ENCODE assay signal across 1 cellular context in genomic region chr19:1064661-1065605, GRCh38.
TF ChIP-seq lines count a peak whose summit lies in the region.

No MANE protein-coding gene starts in this region.

TF ChIP-seq in K562, 482 proteins besides CTCF, POLR2A, EP300 and RAD21 (continues in another document):
- TF ChIP-seq ZNF143 (CRISPR knock-in tag; IDR thresholded peaks at IDR 0.05) (peak; percentile 33; the same call in 1 of the 2 replicates), RBM14 (IDR thresholded peaks at IDR 0.05; ENCODE audit: borderline replicate concordance, insufficient read depth, low read depth, low read length) (0 out of 2 replicates have a peak, but pooled peaks have one; percentile 66), ZFX (CRISPR knock-in tag; IDR thresholded peaks at IDR 0.05) (peak; percentile 66), PCBP1 (IDR thresholded peaks at IDR 0.05; ENCODE audit: low read depth, low read length, poor library complexity, severe bottlenecking) (peak; percentile 12), POLR2G (IDR thresholded peaks at IDR 0.05; ENCODE audit: low read depth, low read length) (peak; percentile 54), TCF7L2 (IDR thresholded peaks at IDR 0.05; ENCODE audit: low read depth, low read length) (no peak), MAFK (IDR thresholded peaks at IDR 0.05; ENCODE audit: low read length) (no peak), ARID2 (IDR thresholded peaks at IDR 0.05) (no peak), SAFB (IDR thresholded peaks at IDR 0.05; ENCODE audit: borderline replicate concordance, low read depth, low read length) (0 out of 2 replicates have a peak, but pooled peaks have one; percentile 41), RBM22 (IDR thresholded peaks at IDR 0.05; ENCODE audit: low read depth, low read length, poor library complexity, severe bottlenecking) (peak; percentile 6), SAFB2 (IDR thresholded peaks at IDR 0.05; ENCODE audit: borderline replicate concordance, low read depth, low read length, severe bottlenecking) (no peak), ZKSCAN1 (IDR thresholded peaks at IDR 0.05; ENCODE audit: low read depth, low read length) (no peak), NRF1 (conservative IDR thresholded peaks at IDR 0.05 in 1 of 2, IDR thresholded peaks at IDR 0.05 in 1 of 2) (peak; percentile 78 to 81), STAT5B (CRISPR knock-in tag; IDR thresholded peaks at IDR 0.05) (no peak), HDAC1 (IDR thresholded peaks at IDR 0.05) (peak in 1 of 2 experiments; percentile 36; a peak in 1 of 4 replicates), HIVEP1 (CRISPR knock-in tag; IDR thresholded peaks at IDR 0.05) (no peak), TFAP4 (CRISPR knock-in tag; IDR thresholded peaks at IDR 0.05; ENCODE audit: borderline replicate concordance) (peak; percentile 43; the same call in 1 of the 2 replicates), ZBTB7A (IDR thresholded peaks at IDR 0.05; ENCODE audit: borderline replicate concordance, control insufficient read depth, low read depth, low read length) (0 out of 2 replicates have a peak, but pooled peaks have one; percentile 40), NFIC (IDR thresholded peaks at IDR 0.05) (no peak), CCNT2 (IDR thresholded peaks at IDR 0.05; ENCODE audit: borderline replicate concordance, extremely low read depth, insufficient read length, low read depth, low read length) (peak; percentile 34), BDP1 (IDR thresholded peaks at IDR 0.05; ENCODE audit: insufficient read depth, insufficient read length) (no peak), ZFPM2 (CRISPR knock-in tag; IDR thresholded peaks at IDR 0.05) (no peak), ZNF263 (CRISPR knock-in tag; IDR thresholded peaks at IDR 0.05; ENCODE audit: borderline replicate concordance) (peak; percentile 63; the same call in 1 of the 2 replicates), GATA2 (CRISPR knock-in tag; IDR thresholded peaks at IDR 0.05) (no peak), ZNF398 (CRISPR knock-in tag; IDR thresholded peaks at IDR 0.05) (no peak), ZNF197 (CRISPR knock-in tag; IDR thresholded peaks at IDR 0.05; ENCODE audit: low read depth) (no peak), SIN3B (IDR thresholded peaks at IDR 0.05; ENCODE audit: low read depth) (no peak), ARID3A (IDR thresholded peaks at IDR 0.05; ENCODE audit: borderline replicate concordance, low read depth, low read length) (no peak), HBP1 (CRISPR knock-in tag; IDR thresholded peaks at IDR 0.05) (no peak), YY1 (IDR thresholded peaks at IDR 0.05; ENCODE audit: borderline replicate concordance in 1 of 3, control insufficient read depth in 1 of 3, extremely low read depth in 1 of 3, insufficient read depth in 3 of 3, insufficient read length in 1 of 3, insufficient replicate concordance in 2 of 3, low read depth in 1 of 3, low read length in 2 of 3) (peak in 1 of 3 experiments; percentile 33), DNMT1 (IDR thresholded peaks at IDR 0.05) (no peak), RB1 (IDR thresholded peaks at IDR 0.05; ENCODE audit: low read depth) (peak; percentile 40; the same call in 1 of the 2 replicates)
- TF ChIP-seq, protein P1, sequence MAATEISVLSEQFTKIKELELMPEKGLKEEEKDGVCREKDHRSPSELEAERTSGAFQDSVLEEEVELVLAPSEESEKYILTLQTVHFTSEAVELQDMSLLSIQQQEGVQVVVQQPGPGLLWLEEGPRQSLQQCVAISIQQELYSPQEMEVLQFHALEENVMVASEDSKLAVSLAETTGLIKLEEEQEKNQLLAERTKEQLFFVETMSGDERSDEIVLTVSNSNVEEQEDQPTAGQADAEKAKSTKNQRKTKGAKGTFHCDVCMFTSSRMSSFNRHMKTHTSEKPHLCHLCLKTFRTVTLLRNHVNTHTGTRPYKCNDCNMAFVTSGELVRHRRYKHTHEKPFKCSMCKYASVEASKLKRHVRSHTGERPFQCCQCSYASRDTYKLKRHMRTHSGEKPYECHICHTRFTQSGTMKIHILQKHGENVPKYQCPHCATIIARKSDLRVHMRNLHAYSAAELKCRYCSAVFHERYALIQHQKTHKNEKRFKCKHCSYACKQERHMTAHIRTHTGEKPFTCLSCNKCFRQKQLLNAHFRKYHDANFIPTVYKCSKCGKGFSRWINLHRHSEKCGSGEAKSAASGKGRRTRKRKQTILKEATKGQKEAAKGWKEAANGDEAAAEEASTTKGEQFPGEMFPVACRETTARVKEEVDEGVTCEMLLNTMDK (IDR thresholded peaks at IDR 0.05; ENCODE audit: borderline replicate concordance, insufficient read depth, low read depth, low read length, poor library complexity, severe bottlenecking), result peak; percentile 26
- TF ChIP-seq, protein P2, sequence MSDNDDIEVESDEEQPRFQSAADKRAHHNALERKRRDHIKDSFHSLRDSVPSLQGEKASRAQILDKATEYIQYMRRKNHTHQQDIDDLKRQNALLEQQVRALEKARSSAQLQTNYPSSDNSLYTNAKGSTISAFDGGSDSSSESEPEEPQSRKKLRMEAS (CRISPR knock-in tag; IDR thresholded peaks at IDR 0.05), result peak; percentile 79
- TF ChIP-seq, protein P3, sequence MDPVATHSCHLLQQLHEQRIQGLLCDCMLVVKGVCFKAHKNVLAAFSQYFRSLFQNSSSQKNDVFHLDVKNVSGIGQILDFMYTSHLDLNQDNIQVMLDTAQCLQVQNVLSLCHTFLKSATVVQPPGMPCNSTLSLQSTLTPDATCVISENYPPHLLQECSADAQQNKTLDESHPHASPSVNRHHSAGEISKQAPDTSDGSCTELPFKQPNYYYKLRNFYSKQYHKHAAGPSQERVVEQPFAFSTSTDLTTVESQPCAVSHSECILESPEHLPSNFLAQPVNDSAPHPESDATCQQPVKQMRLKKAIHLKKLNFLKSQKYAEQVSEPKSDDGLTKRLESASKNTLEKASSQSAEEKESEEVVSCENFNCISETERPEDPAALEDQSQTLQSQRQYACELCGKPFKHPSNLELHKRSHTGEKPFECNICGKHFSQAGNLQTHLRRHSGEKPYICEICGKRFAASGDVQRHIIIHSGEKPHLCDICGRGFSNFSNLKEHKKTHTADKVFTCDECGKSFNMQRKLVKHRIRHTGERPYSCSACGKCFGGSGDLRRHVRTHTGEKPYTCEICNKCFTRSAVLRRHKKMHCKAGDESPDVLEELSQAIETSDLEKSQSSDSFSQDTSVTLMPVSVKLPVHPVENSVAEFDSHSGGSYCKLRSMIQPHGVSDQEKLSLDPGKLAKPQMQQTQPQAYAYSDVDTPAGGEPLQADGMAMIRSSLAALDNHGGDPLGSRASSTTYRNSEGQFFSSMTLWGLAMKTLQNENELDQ (CRISPR knock-in tag; IDR thresholded peaks at IDR 0.05; ENCODE audit: borderline replicate concordance), result no peak
- TF ChIP-seq, protein P4, sequence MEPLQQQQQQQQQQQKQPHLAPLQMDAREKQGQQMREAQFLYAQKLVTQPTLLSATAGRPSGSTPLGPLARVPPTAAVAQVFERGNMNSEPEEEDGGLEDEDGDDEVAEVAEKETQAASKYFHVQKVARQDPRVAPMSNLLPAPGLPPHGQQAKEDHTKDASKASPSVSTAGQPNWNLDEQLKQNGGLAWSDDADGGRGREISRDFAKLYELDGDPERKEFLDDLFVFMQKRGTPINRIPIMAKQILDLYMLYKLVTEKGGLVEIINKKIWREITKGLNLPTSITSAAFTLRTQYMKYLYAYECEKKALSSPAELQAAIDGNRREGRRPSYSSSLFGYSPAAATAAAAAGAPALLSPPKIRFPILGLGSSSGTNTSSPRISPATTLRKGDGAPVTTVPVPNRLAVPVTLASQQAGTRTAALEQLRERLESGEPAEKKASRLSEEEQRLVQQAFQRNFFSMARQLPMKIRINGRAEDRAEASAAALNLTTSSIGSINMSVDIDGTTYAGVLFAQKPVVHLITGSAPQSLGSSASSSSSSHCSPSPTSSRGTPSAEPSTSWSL (CRISPR knock-in tag; IDR thresholded peaks at IDR 0.05; ENCODE audit: borderline replicate concordance), result no peak
